Comparison of ENCODE assay signal across 1 cellular context in the genomic region with DNA sequence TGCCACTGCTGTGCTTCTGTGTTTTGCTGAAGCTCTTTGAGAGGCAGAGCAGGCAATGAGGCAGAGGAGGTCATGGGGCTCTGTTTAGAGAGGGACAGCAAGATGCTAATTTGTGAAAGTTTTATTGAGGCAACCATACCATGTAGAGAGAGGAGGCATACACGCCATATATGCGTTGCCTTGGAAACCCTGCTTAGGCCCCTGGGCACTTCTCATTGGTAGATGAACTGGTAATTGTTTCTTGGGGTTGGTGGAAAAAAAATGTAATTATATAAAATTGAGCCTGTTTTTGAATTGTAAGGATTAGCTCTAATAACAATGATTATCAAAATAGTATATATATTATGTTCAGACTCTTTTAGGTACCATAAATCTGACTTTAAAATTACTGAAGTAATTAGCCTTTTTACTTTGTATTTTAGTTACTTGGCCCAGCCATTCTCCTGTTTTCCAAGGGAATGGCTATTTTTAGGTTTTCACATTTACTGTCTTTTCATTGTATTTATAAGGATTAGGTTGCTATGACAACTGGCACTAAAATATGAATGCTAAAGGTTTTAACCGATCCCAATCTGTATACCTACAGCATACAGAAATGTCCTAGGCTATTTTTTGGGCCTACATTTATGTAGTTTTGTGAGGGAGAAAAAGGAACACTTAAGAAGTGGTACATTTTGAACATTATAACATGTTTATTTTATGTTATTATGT.
TF ChIP-seq lines count a peak whose summit lies in the region.

No MANE protein-coding gene starts in this region.

TF ChIP-seq in K562, 482 proteins besides CTCF, POLR2A, EP300 and RAD21:
- no peak for TF ChIP-seq CREB1 (IDR thresholded peaks at IDR 0.05)
- TF ChIP-seq CREB1 (CRISPR knock-in tag; IDR thresholded peaks at IDR 0.05), result no peak
- TF ChIP-seq RFX1 (IDR thresholded peaks at IDR 0.05), result peak; percentile 77
- TF ChIP-seq PTBP1 (IDR thresholded peaks at IDR 0.05; ENCODE audit: low read depth, low read length), result no peak
